ENCODE assay signal across 18 cellular contexts in genomic region chr2:163373481-163373880, GRCh38.
"Had no signal": no experiment of that assay in that cellular context is flagged by ENCODE, and none has a peak within 500 bp of the region (broad histone marks: within the 10 kb centered on the region; RNA-seq: fewer than 3 reads in every experiment).

No MANE protein-coding gene starts in this region.

- H3K36me3 ChIP-seq: cardiac muscle cell, gastroesophageal sphincter, ovary, prostate gland, tibial artery had no signal

- H3K4me1 ChIP-seq: gastroesophageal sphincter, prostate gland, tibial artery had no signal

- H3K27me3 ChIP-seq: cardiac muscle cell, gastroesophageal sphincter, ovary, tibial artery had no signal

- H3K27ac ChIP-seq: cardiac muscle cell, epithelial cell of prostate, gastroesophageal sphincter, ovary, prostate gland, tibial artery had no signal

- ATAC-seq: activated CD8-positive, alpha-beta T cell treated with anti-CD3 and anti-CD28 coated beads, Interleukin-2, amount 10 ng/mL, durations not matched to agents 7 days and 5 days; activated naive CD8-positive, alpha-beta T cell treated with anti-CD3 and anti-CD28 coated beads, Interleukin-2, amount 50 U/mL, for 24 hours; gastroesophageal sphincter; left ventricle myocardium superior; naive thymus-derived CD8-positive, alpha-beta T cell had no signal

- DNase-seq: activated CD4-positive, alpha-beta T cell treated with anti-CD3 and anti-CD28 coated beads for 1 hour; activated CD4-positive, alpha-beta T cell treated with anti-CD3 and anti-CD28 coated beads, Interleukin-2, amount 50 U/mL, for 1 hour; activated CD8-positive, alpha-beta T cell treated with anti-CD3 and anti-CD28 coated beads, Interleukin-2, amount 10 ng/mL, durations not matched to agents 7 days and 5 days; activated gamma-delta T cell; activated naive CD4-positive, alpha-beta T cell treated with anti-CD3 and anti-CD28 coated beads, Interleukin-2, amount 50 U/mL, for 16 hours; activated naive CD8-positive, alpha-beta T cell treated with anti-CD3 and anti-CD28 coated beads, Interleukin-2, amount 50 U/mL, for 24 hours; head of caudate nucleus; hypothalamus; left ventricle myocardium superior; mammary epithelial cell; naive thymus-derived CD8-positive, alpha-beta T cell; ovary; stimulated activated CD4-positive, alpha-beta T cell treated with anti-CD3 and anti-CD28 coated beads, Interleukin-4, amount 100 ng/mL, for 24 hours; tibial artery had no signal

- H3K9me3 ChIP-seq: gastroesophageal sphincter, ovary, prostate gland, tibial artery had no signal

- H3K4me3 ChIP-seq: cardiac muscle cell, gastroesophageal sphincter, ovary, prostate gland, tibial artery had no signal
